In the genomic region with DNA sequence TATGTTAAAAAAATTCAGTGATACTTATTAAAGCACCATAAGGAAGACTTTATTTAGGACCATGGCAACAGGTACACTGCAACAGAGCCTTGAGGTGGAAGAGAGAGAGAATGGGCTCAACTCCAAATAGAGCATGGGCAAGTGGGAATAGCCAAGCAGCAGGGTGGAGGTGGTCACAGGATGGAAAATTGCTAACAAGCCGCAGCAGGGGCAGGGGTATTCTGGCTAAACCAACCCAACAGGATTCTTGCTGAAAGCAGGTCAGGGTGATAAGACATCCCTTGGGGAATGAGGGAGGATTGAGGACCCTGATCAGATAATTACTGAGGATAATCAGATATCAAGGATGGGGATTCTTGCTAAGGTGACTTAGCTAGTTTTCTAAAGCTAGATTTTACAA, we compare ENCODE assay signal across 29 cellular contexts.
"Had no signal": no experiment of that assay in that cellular context is flagged by ENCODE, and none has a peak within 500 bp of the region (broad histone marks: within the 10 kb centered on the region; RNA-seq: fewer than 3 reads in every experiment).

No MANE protein-coding gene starts in this region.

- H3K4me3 Mint-ChIP-seq: dendritic cell treated with granulocyte-macrophage colony-stimulating factor and Interleukin-4, amounts not matched to agents 40 ng/mL and 50 ng/mL, for 4 days; immature natural killer cell; naive B cell; natural killer cell treated with Interleukin-12 subunit alpha and Interleukin-12 subunit beta and Interleukin-15 and Interleukin-18, amount 100 ng/mL, for 72 hours; neural crest cell; stimulated activated naive CD8-positive, alpha-beta T cell treated with anti-CD3 and anti-CD28 coated beads, Interleukin-15, amount 100 ng/mL, for 72 hours had no signal

- H3K4me1 Mint-ChIP-seq: immature natural killer cell; naive B cell; stimulated activated naive CD8-positive, alpha-beta T cell treated with anti-CD3 and anti-CD28 coated beads, Interleukin-15, amount 100 ng/mL, for 72 hours had no signal

- H3K79me2 ChIP-seq: parathyroid adenoma had no signal

- H3K27me3 ChIP-seq: suprapubic skin, transverse colon, upper lobe of right lung, uterus had no signal

- H3K36me3 Mint-ChIP-seq: immature natural killer cell; naive B cell; natural killer cell treated with Interleukin-12 subunit alpha and Interleukin-12 subunit beta and Interleukin-15 and Interleukin-18, amount 100 ng/mL, for 72 hours had no signal

- H3K9ac ChIP-seq: parathyroid adenoma had no signal

- H3K9me3 ChIP-seq: colonic mucosa, lower lobe of right lung, suprapubic skin, transverse colon, upper lobe of right lung, uterus had no signal

- DNase-seq: colonic mucosa; effector CD8-positive, alpha-beta T cell; foreskin melanocyte; glutamatergic neuron; heart right ventricle; hippocampal formation; immature natural killer cell; islet precursor cell; left ventricle myocardium superior; lower lobe of right lung; naive B cell; stimulated activated CD4-positive, alpha-beta T cell treated with anti-CD3 and anti-CD28 coated beads, Interleukin-12 subunit alpha, Interleukin-12 subunit beta, amount 100 ng/mL, for 4 hours; stimulated activated CD4-positive, alpha-beta T cell treated with anti-CD3 and anti-CD28 coated beads, Interleukin-1b, Interleukin-23, amount 100 ng/mL, for 48 hours; stimulated activated CD4-positive, alpha-beta T cell treated with anti-CD3 and anti-CD28 coated beads, Interleukin-4, amount 100 ng/mL, for 1 hour; stimulated activated CD8-positive, alpha-beta memory T cell treated with anti-CD3 and anti-CD28 coated beads, Interleukin-4, amount 100 ng/mL, for 48 hours; stimulated activated naive CD4-positive, alpha-beta T cell; stimulated activated naive CD8-positive, alpha-beta T cell treated with anti-CD3 and anti-CD28 coated beads, Interleukin-15, amount 100 ng/mL, for 72 hours; transverse colon; upper lobe of right lung; uterus had no signal

- H3K4me2 ChIP-seq: smooth muscle cell had no signal

- H2AFZ ChIP-seq: parathyroid adenoma had no signal

- H3K27ac ChIP-seq: colonic mucosa, esophagus muscularis mucosa, heart right ventricle, lower lobe of right lung, parathyroid adenoma, suprapubic skin, transverse colon, upper lobe of right lung, uterus had no signal

- H3K27ac Mint-ChIP-seq: dendritic cell treated with granulocyte-macrophage colony-stimulating factor and Interleukin-4, amounts not matched to agents 40 ng/mL and 50 ng/mL, for 4 days; immature natural killer cell; naive B cell; natural killer cell treated with Interleukin-12 subunit alpha and Interleukin-12 subunit beta and Interleukin-15 and Interleukin-18, amount 100 ng/mL, for 72 hours; progenitor cell of endocrine pancreas; stimulated activated naive CD8-positive, alpha-beta T cell treated with anti-CD3 and anti-CD28 coated beads, Interleukin-15, amount 100 ng/mL, for 72 hours had no signal

- ATAC-seq: heart right ventricle; left ventricle myocardium superior; lower lobe of right lung; natural killer cell treated with Interleukin-12 subunit alpha and Interleukin-12 subunit beta and Interleukin-15 and Interleukin-18, amount 100 ng/mL, for 72 hours; sciatic nerve; stimulated activated naive CD8-positive, alpha-beta T cell treated with anti-CD3 and anti-CD28 coated beads, Interleukin-15, amount 100 ng/mL, for 72 hours; upper lobe of right lung had no signal

- H3K4me3 ChIP-seq: colonic mucosa, esophagus muscularis mucosa, heart right ventricle, lower lobe of right lung, smooth muscle cell, suprapubic skin, transverse colon, upper lobe of right lung, uterus had no signal

- H3K36me3 ChIP-seq: colonic mucosa, esophagus muscularis mucosa, heart right ventricle, lower lobe of right lung, suprapubic skin, transverse colon, upper lobe of right lung, uterus had no signal

- H3K4me1 ChIP-seq: colonic mucosa, esophagus muscularis mucosa, heart right ventricle, lower lobe of right lung, parathyroid adenoma, suprapubic skin, transverse colon, upper lobe of right lung, uterus had no signal

- H3K27me3 Mint-ChIP-seq: dendritic cell treated with granulocyte-macrophage colony-stimulating factor and Interleukin-4, amounts not matched to agents 40 ng/mL and 50 ng/mL, for 4 days; naive B cell; stimulated activated naive CD8-positive, alpha-beta T cell treated with anti-CD3 and anti-CD28 coated beads, Interleukin-15, amount 100 ng/mL, for 72 hours had no signal

- H3K9me3 Mint-ChIP-seq: dendritic cell treated with granulocyte-macrophage colony-stimulating factor and Interleukin-4, amounts not matched to agents 40 ng/mL and 50 ng/mL, for 4 days; natural killer cell treated with Interleukin-12 subunit alpha and Interleukin-12 subunit beta and Interleukin-15 and Interleukin-18, amount 100 ng/mL, for 72 hours; stimulated activated naive CD8-positive, alpha-beta T cell treated with anti-CD3 and anti-CD28 coated beads, Interleukin-15, amount 100 ng/mL, for 72 hours had no signal
